In the genomic region with DNA sequence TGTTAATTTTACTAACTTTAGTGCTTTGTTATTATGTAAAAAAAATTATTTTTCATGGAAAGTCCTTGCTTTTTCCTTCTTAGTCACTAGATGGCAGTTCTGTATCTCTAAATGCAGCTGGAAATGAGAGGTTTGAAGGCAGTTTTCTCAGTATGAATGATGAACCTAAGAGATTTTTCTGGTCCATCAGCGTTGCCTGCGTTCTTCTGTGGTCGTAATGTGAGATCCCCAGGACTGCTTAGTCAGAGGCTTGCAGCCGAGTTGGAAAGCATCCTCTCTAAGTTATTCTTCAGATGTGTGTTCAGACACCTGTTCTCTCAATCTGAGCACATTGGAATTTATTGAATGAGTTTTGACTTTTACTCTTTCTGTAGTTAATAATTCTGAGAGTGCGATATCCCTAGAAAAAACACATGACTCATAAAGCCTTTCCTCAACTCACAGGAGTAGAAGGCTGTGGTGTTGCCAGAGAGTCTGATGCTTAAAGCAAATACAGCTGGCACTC, we compare ENCODE assay signal across 9 cellular contexts.
DNase-seq lines count a peak whose midpoint lies in the region; ATAC-seq lines count a peak whose summit lies in the region.
"Had no signal": no experiment of that assay in that cellular context is flagged by ENCODE, and none has a peak within 500 bp of the region (broad histone marks: within the 10 kb centered on the region; RNA-seq: fewer than 3 reads in every experiment).

No MANE protein-coding gene starts in this region.

- H3K18ac ChIP-seq in mesendoderm (ENCODE audit: low read length): no peak overlapping the region

- H3K4me2 ChIP-seq in mesendoderm (ENCODE audit: low read length): no peak overlapping the region

- no peak overlapping the region for H2BK120ac ChIP-seq in mesendoderm (ENCODE audit: low read depth, low read length)

- H3K79me2 ChIP-seq in mesendoderm (ENCODE audit: control insufficient read depth, insufficient read depth, low read length): no peaks in the 10 kb centered on the region

- H3K4me1 Mint-ChIP-seq in activated T-cell treated with anti-CD3 and anti-CD28 coated beads, Interleukin-2, amount 50 U/mL, for 72 hours (ENCODE audit: low read depth): peaks cover 7% of the 10 kb centered on the region
- peaks cover 0 to 5% of the 10 kb centered on the region in 2 donors for H3K4me1 Mint-ChIP-seq in natural killer cell treated with Interleukin-12 subunit alpha and Interleukin-12 subunit beta and Interleukin-15 and Interleukin-18, amount 100 ng/mL, for 72 hours (ENCODE audit: low read depth in 2 of 2)

- H4K5ac ChIP-seq in mesendoderm (ENCODE audit: low read length): no peak overlapping the region

- WGBS in mesendoderm (ENCODE audit: extremely low coverage, insufficient coverage, low lambda C conversion rate): no CpG with 5 or more reads among the region's 5 CpGs

- no peak overlapping the region for H3K23ac ChIP-seq in mesendoderm (ENCODE audit: low read length)

- H3K27me3 Mint-ChIP-seq in activated T-cell treated with anti-CD3 and anti-CD28 coated beads, Interleukin-2, amount 50 U/mL, for 72 hours (ENCODE audit: low read depth): peaks cover 6% of the 10 kb centered on the region
- peaks cover 14 to 15% of the 10 kb centered on the region in 2 donors for H3K27me3 Mint-ChIP-seq in natural killer cell treated with Interleukin-12 subunit alpha and Interleukin-12 subunit beta and Interleukin-15 and Interleukin-18, amount 100 ng/mL, for 72 hours

- H3K4ac ChIP-seq in mesendoderm (ENCODE audit: low read depth, low read length): no peak overlapping the region

- peak in 1 of 2 donors; percentile 14 for DNase-seq in activated T-cell treated with anti-CD3 and anti-CD28 coated beads, Interleukin-2, amount 50 U/mL, for 72 hours
- DNase-seq in activated T-cell treated with anti-CD3 and anti-CD28 coated beads, Interleukin-2, amount 50 U/mL, for 1 hour: no peak
- peak; percentile 26 for DNase-seq in NCI-H2081 treated with DMSO at 0.1 percent for 48 hours (lab: John Stamatoyannopoulos, UW)
- peak; percentile 94 for DNase-seq in astrocyte of the hippocampus (ENCODE audit: low read depth, low spot score)
- peak; percentile 48 for DNase-seq in mesendoderm
- DNase-seq in natural killer cell treated with Interleukin-12 subunit alpha and Interleukin-12 subunit beta and Interleukin-15 and Interleukin-18, amount 100 ng/mL, for 72 hours (ENCODE audit: low spot score): no peak

- no peak overlapping the region for H3K27ac Mint-ChIP-seq in activated T-cell treated with anti-CD3 and anti-CD28 coated beads, Interleukin-2, amount 50 U/mL, for 72 hours
- H3K27ac Mint-ChIP-seq in natural killer cell treated with Interleukin-12 subunit alpha and Interleukin-12 subunit beta and Interleukin-15 and Interleukin-18, amount 100 ng/mL, for 72 hours: no peak overlapping the region
- H3K27ac Mint-ChIP-seq: activated naive CD4-positive, alpha-beta T cell treated with anti-CD3 and anti-CD28 coated beads, Interleukin-2, amount 50 U/mL, for 72 hours had no signal

- H2BK15ac ChIP-seq in mesendoderm (replicated peaks; ENCODE audit: low read depth): no peak overlapping the region

- H3K36me3 Mint-ChIP-seq in activated T-cell treated with anti-CD3 and anti-CD28 coated beads, Interleukin-2, amount 50 U/mL, for 72 hours (ENCODE audit: insufficient read depth in 2 of 2): no peaks in the 10 kb centered on the region
- H3K36me3 Mint-ChIP-seq in natural killer cell treated with Interleukin-12 subunit alpha and Interleukin-12 subunit beta and Interleukin-15 and Interleukin-18, amount 100 ng/mL, for 72 hours: no peaks in the 10 kb centered on the region
- H3K36me3 Mint-ChIP-seq: activated naive CD4-positive, alpha-beta T cell treated with anti-CD3 and anti-CD28 coated beads, Interleukin-2, amount 50 U/mL, for 72 hours had no signal

- no peak overlapping the region for H4K8ac ChIP-seq in mesendoderm (ENCODE audit: low read depth, low read length)

- no peak overlapping the region for H3K4me3 ChIP-seq in mesendoderm (ENCODE audit: low read length)

- H3K9ac ChIP-seq in mesendoderm (ENCODE audit: low read length): no peak overlapping the region

- H3K79me1 ChIP-seq in mesendoderm (ENCODE audit: low read length): no peaks in the 10 kb centered on the region

- H3K4me3 Mint-ChIP-seq in activated T-cell treated with anti-CD3 and anti-CD28 coated beads, Interleukin-2, amount 50 U/mL, for 72 hours: no peak overlapping the region
- H3K4me3 Mint-ChIP-seq in natural killer cell treated with Interleukin-12 subunit alpha and Interleukin-12 subunit beta and Interleukin-15 and Interleukin-18, amount 100 ng/mL, for 72 hours: no peak overlapping the region

- no peaks in the 10 kb centered on the region for H3K4me1 ChIP-seq in mesendoderm (ENCODE audit: control insufficient read depth, low read depth, low read length)

- H3K9me3 Mint-ChIP-seq in activated T-cell treated with anti-CD3 and anti-CD28 coated beads, Interleukin-2, amount 50 U/mL, for 72 hours: no peaks in the 10 kb centered on the region
- no peaks in the 10 kb centered on the region for H3K9me3 Mint-ChIP-seq in natural killer cell treated with Interleukin-12 subunit alpha and Interleukin-12 subunit beta and Interleukin-15 and Interleukin-18, amount 100 ng/mL, for 72 hours
- H3K9me3 Mint-ChIP-seq: activated naive CD4-positive, alpha-beta T cell treated with anti-CD3 and anti-CD28 coated beads, Interleukin-2, amount 50 U/mL, for 72 hours had no signal

- peak; percentile 27 to 87 for ATAC-seq in activated T-cell treated with anti-CD3 and anti-CD28 coated beads, Interleukin-2, amount 50 U/mL, for 72 hours (replicated peaks in 1 of 2)
- ATAC-seq in HG03432 (IDR thresholded peaks at IDR 0.05; ENCODE audit: unreplicated experiment) (no peak), GM21423 (IDR thresholded peaks at IDR 0.05; ENCODE audit: unreplicated experiment) (no peak)
- ATAC-seq in natural killer cell treated with Interleukin-12 subunit alpha and Interleukin-12 subunit beta and Interleukin-15 and Interleukin-18, amount 100 ng/mL, for 72 hours: no peak

- no peak overlapping the region for H2BK5ac ChIP-seq in mesendoderm (ENCODE audit: low read length)

- no peaks in the 10 kb centered on the region for H3K27me3 ChIP-seq in mesendoderm (ENCODE audit: insufficient read depth, low read length, poor library complexity)

- no peaks in the 10 kb centered on the region for H3K36me3 ChIP-seq in mesendoderm (ENCODE audit: control insufficient read depth, insufficient read depth, low read length)

- no peak overlapping the region for H3K27ac ChIP-seq in mesendoderm (ENCODE audit: low read depth, low read length)

- no peak overlapping the region for H3K56ac ChIP-seq in mesendoderm (ENCODE audit: low read length)

- H2AK5ac ChIP-seq in mesendoderm (ENCODE audit: low read length): no peak overlapping the region

Comparison
In these comparisons a context has a peak if more than half of its experiments do, and no peak if none do; other contexts are left out.
1. ATAC-seq: peak in activated T-cell treated with anti-CD3 and anti-CD28 coated beads, Interleukin-2, amount 50 U/mL, for 72 hours (2 of 2); none in HG03432 (single experiment), natural killer cell treated with Interleukin-12 subunit alpha and Interleukin-12 subunit beta and Interleukin-15 and Interleukin-18, amount 100 ng/mL, for 72 hours (0 of 2) and GM21423 (single experiment).
2. DNase-seq: peak in NCI-H2081 treated with DMSO at 0.1 percent for 48 hours (single experiment), astrocyte of the hippocampus (single experiment) and mesendoderm (single experiment); none in activated T-cell treated with anti-CD3 and anti-CD28 coated beads, Interleukin-2, amount 50 U/mL, for 1 hour (single experiment) and natural killer cell treated with Interleukin-12 subunit alpha and Interleukin-12 subunit beta and Interleukin-15 and Interleukin-18, amount 100 ng/mL, for 72 hours (single experiment).